ENCODE assay signal across 5 cellular contexts in genomic region chrX:85570496-85570895, GRCh38.
"Had no signal": no experiment of that assay in that cellular context is flagged by ENCODE, and none has a peak within 500 bp of the region (broad histone marks: within the 10 kb centered on the region; RNA-seq: fewer than 3 reads in every experiment).

No MANE protein-coding gene starts in this region.

- H3K4me3 ChIP-seq: GM23338 had no signal

- H2AFZ ChIP-seq: GM23338 had no signal

- DNase-seq: H9, HFFc6, KBM-7 had no signal

- H3K4me2 ChIP-seq: GM23338 had no signal

- H3K27ac ChIP-seq: HL-60 had no signal
